1 cellular context compared by ENCODE assay signal in the genomic region with DNA sequence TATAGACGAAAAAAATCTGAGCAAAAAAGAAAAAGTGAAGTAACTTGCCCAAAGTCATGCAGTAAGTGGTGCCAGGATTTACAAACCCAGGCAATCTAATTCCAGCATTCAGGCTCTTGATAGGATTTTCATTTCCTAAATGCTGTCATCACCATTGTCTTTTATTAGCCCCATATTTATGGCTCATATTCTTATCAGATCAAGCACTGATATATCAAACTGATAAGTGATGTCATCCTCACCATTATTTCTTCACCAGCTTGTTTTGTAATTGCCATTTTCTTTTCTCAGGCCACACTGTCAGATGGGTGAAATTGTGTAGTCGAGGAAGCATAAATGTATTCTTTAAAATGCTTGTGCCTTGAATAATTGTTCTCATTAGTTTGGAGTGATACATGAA.
TF ChIP-seq lines count a peak whose summit lies in the region.

No MANE protein-coding gene starts in this region.

TF ChIP-seq in GM23338, 12 proteins besides CTCF, POLR2A, EP300 and RAD21 (continued from another document):
- TF ChIP-seq, protein P1, sequence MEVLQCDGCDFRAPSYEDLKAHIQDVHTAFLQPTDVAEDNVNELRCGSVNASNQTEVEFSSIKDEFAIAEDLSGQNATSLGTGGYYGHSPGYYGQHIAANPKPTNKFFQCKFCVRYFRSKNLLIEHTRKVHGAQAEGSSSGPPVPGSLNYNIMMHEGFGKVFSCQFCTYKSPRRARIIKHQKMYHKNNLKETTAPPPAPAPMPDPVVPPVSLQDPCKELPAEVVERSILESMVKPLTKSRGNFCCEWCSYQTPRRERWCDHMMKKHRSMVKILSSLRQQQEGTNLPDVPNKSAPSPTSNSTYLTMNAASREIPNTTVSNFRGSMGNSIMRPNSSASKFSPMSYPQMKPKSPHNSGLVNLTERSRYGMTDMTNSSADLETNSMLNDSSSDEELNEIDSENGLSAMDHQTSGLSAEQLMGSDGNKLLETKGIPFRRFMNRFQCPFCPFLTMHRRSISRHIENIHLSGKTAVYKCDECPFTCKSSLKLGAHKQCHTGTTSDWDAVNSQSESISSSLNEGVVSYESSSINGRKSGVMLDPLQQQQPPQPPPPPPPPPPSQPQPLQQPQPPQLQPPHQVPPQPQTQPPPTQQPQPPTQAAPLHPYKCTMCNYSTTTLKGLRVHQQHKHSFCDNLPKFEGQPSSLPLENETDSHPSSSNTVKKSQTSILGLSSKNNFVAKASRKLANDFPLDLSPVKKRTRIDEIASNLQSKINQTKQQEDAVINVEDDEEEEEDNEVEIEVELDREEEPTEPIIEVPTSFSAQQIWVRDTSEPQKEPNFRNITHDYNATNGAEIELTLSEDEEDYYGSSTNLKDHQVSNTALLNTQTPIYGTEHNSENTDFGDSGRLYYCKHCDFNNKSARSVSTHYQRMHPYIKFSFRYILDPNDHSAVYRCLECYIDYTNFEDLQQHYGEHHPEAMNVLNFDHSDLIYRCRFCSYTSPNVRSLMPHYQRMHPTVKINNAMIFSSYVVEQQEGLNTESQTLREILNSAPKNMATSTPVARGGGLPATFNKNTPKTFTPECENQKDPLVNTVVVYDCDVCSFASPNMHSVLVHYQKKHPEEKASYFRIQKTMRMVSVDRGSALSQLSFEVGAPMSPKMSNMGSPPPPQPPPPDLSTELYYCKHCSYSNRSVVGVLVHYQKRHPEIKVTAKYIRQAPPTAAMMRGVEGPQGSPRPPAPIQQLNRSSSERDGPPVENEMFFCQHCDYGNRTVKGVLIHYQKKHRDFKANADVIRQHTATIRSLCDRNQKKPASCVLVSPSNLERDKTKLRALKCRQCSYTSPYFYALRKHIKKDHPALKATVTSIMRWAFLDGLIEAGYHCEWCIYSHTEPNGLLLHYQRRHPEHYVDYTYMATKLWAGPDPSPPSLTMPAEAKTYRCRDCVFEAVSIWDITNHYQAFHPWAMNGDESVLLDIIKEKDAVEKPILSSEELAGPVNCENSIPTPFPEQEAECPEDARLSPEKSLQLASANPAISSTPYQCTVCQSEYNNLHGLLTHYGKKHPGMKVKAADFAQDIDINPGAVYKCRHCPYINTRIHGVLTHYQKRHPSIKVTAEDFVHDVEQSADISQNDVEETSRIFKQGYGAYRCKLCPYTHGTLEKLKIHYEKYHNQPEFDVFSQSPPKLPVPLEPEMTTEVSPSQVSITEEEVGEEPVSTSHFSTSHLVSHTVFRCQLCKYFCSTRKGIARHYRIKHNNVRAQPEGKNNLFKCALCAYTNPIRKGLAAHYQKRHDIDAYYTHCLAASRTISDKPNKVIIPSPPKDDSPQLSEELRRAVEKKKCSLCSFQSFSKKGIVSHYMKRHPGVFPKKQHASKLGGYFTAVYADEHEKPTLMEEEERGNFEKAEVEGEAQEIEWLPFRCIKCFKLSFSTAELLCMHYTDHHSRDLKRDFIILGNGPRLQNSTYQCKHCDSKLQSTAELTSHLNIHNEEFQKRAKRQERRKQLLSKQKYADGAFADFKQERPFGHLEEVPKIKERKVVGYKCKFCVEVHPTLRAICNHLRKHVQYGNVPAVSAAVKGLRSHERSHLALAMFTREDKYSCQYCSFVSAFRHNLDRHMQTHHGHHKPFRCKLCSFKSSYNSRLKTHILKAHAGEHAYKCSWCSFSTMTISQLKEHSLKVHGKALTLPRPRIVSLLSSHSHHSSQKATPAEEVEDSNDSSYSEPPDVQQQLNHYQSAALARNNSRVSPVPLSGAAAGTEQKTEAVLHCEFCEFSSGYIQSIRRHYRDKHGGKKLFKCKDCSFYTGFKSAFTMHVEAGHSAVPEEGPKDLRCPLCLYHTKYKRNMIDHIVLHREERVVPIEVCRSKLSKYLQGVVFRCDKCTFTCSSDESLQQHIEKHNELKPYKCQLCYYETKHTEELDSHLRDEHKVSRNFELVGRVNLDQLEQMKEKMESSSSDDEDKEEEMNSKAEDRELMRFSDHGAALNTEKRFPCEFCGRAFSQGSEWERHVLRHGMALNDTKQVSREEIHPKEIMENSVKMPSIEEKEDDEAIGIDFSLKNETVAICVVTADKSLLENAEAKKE (CRISPR knock-in tag; IDR thresholded peaks at IDR 0.05), result no peak
- TF ChIP-seq, protein P2, sequence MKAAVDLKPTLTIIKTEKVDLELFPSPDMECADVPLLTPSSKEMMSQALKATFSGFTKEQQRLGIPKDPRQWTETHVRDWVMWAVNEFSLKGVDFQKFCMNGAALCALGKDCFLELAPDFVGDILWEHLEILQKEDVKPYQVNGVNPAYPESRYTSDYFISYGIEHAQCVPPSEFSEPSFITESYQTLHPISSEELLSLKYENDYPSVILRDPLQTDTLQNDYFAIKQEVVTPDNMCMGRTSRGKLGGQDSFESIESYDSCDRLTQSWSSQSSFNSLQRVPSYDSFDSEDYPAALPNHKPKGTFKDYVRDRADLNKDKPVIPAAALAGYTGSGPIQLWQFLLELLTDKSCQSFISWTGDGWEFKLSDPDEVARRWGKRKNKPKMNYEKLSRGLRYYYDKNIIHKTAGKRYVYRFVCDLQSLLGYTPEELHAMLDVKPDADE (IDR thresholded peaks at IDR 0.05), result no peak
- TF ChIP-seq POLR2AphosphoS5 (IDR thresholded peaks at IDR 0.05; ENCODE audit: low read depth), result no peak
- TF ChIP-seq ZNF331 (CRISPR knock-in tag; IDR thresholded peaks at IDR 0.05; ENCODE audit: low read depth), result no peak
- no peak for TF ChIP-seq EZH2 (IDR thresholded peaks at IDR 0.05; ENCODE audit: low read depth, unreplicated experiment)
